ENCODE assay signal across 17 cellular contexts in the genomic region with DNA sequence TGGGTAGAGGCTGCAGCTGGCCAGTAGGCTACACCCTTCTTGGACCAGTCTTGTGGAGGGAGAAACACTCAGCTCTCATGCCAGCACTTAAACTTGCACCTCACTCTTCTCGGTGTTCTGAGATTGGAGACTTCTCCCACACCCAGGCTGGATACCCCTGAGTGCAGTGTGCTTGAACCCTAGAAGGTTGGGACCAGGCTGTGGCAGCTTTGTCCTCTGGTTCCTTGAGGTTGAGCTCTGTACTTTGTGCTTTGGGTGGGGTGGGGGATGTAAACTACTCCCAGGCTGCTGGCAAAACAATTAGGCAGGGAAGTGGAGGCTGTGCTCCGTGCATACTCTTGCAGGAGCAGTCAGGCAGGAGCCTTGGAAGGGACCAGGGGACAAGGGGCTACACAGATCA.
DNase-seq lines count a peak whose midpoint lies in the region; ATAC-seq and TF ChIP-seq lines count a peak whose summit lies in the region.
"Had no signal": no experiment of that assay in that cellular context is flagged by ENCODE, and none has a peak within 500 bp of the region (broad histone marks: within the 10 kb centered on the region; RNA-seq: fewer than 3 reads in every experiment).

No MANE protein-coding gene starts in this region.

- H3K27me3 ChIP-seq in heart left ventricle = no peaks in the 10 kb centered on the region
- no peaks in the 10 kb centered on the region for H3K27me3 ChIP-seq in neuronal stem cell (ENCODE audit: control insufficient read depth in 3 of 3, insufficient read depth in 3 of 3, low read depth in 1 of 3, low read length in 3 of 3)

- H3K27me3 Mint-ChIP-seq in stimulated activated memory B cell treated with anti-CD40 and anti-IgM and Interleukin-4, amounts not matched to agents 10 μg/mL and 1 μg/mL and 100 μg/mL, for 72 hours = no peaks in the 10 kb centered on the region

- H4K91ac ChIP-seq in neuronal stem cell (ENCODE audit: low read depth, low read length, poor library complexity) = no peak overlapping the region

- H3K27ac ChIP-seq in heart left ventricle (no peak overlapping the region), neuronal stem cell (replicated peaks; ENCODE audit: low read length) (no peak overlapping the region)
- H3K27ac ChIP-seq: 22Rv1, A549, C4-2B, HL-60 had no signal

- H2BK5ac ChIP-seq in neuronal stem cell (ENCODE audit: low read length) = no peak overlapping the region

- no peak overlapping the region for H3K23ac ChIP-seq in neuronal stem cell (ENCODE audit: low read depth, low read length, poor library complexity)

- ATAC-seq in heart left ventricle = peak in 3 of 4 donors; percentile 10 to 38 (median 16)
- ATAC-seq in left ventricle myocardium superior = no peak
- peak; percentile 24 for ATAC-seq in stimulated activated memory B cell treated with anti-CD40 and anti-IgM and Interleukin-4, amounts not matched to agents 10 μg/mL and 1 μg/mL and 100 μg/mL, for 72 hours
- no peak for ATAC-seq in GM21526 (IDR thresholded peaks at IDR 0.05; ENCODE audit: low FRiP score, unreplicated experiment)
- no peak for ATAC-seq in GM18517 (IDR thresholded peaks at IDR 0.05; ENCODE audit: unreplicated experiment)
- ATAC-seq: A549 had no signal

- H2BK120ac ChIP-seq in neuronal stem cell (ENCODE audit: low read depth, low read length) = no peak overlapping the region

- H3K14ac ChIP-seq in neuronal stem cell (ENCODE audit: low read length) = no peak overlapping the region

- H3K4me1 ChIP-seq in heart left ventricle = peaks cover 0 to 4% (median 0%) of the 10 kb centered on the region in 12 donors
- H3K4me1 ChIP-seq in neuronal stem cell (ENCODE audit: control insufficient read depth in 2 of 2, insufficient read depth in 1 of 2, low read depth in 1 of 2, low read length in 2 of 2) = peaks cover 0 to 3% of the 10 kb centered on the region in 2 donors
- H3K4me1 ChIP-seq: A549, Caco-2 had no signal

- no peak for TF ChIP-seq CTCF in heart left ventricle (IDR thresholded peaks at IDR 0.05)

- no peak overlapping the region for H2BK15ac ChIP-seq in neuronal stem cell (ENCODE audit: low read length)

- H2BK12ac ChIP-seq in neuronal stem cell (ENCODE audit: low read length) = no peak overlapping the region

- no peak overlapping the region for H3K18ac ChIP-seq in neuronal stem cell (ENCODE audit: low read length)

- H3K9me3 ChIP-seq in heart left ventricle (no peaks in the 10 kb centered on the region), neuronal stem cell (replicated peaks in 1 of 2; ENCODE audit: control insufficient read depth in 2 of 2, insufficient read depth in 1 of 2, low read depth in 1 of 2, low read length in 2 of 2) (no peaks in the 10 kb centered on the region)
- H3K9me3 ChIP-seq: A549, Caco-2 had no signal

- 54 to 100% (median 81%) methylated on average over 1 to 2 of the region's 2 CpGs for WGBS in heart left ventricle, 4 donors
- WGBS in neuronal stem cell (ENCODE audit: extremely low coverage in 2 of 2, insufficient read length in 2 of 2, insufficient replicate concordance in 1 of 2), 2 donors = no CpG with 5 or more reads among the region's 2 CpGs

- H3K4me3 Mint-ChIP-seq in stimulated activated memory B cell treated with anti-CD40 and anti-IgM and Interleukin-4, amounts not matched to agents 10 μg/mL and 1 μg/mL and 100 μg/mL, for 72 hours = no peak overlapping the region
- H3K4me3 Mint-ChIP-seq: CD4-positive, alpha-beta T cell; H9 had no signal

- no peak overlapping the region for H3K9ac ChIP-seq in neuronal stem cell (ENCODE audit: low read depth, low read length, poor library complexity)

- TF ChIP-seq POLR2A in heart left ventricle (IDR thresholded peaks at IDR 0.05) = no peak

- DNase-seq in heart left ventricle (peak in 1 of 5 donors; percentile 37), left ventricle myocardium superior (no peak), neuronal stem cell (ENCODE audit: low spot score) (no peak), G401 (ENCODE audit: low spot score) (no peak)
- DNase-seq: AML-193; Caco-2; CD4-positive, alpha-beta T cell; GDM1; GOT3; H9 had no signal

- H3K4me3 ChIP-seq in heart left ventricle (no peak overlapping the region), neuronal stem cell (ENCODE audit: low read length in 2 of 2) (no peak overlapping the region)
- H3K4me3 ChIP-seq: A549 had no signal

- H4K8ac ChIP-seq in neuronal stem cell (ENCODE audit: low read depth, low read length) = no peak overlapping the region

- no peaks in the 10 kb centered on the region for H3K36me3 Mint-ChIP-seq in stimulated activated memory B cell treated with anti-CD40 and anti-IgM and Interleukin-4, amounts not matched to agents 10 μg/mL and 1 μg/mL and 100 μg/mL, for 72 hours

- H3K4me2 ChIP-seq in neuronal stem cell (ENCODE audit: insufficient read depth, low read length, poor library complexity, severe bottlenecking) = no peak overlapping the region
- H3K4me2 ChIP-seq: A549 had no signal

- intact Hi-C loops in heart left ventricle (cut with DNase I) = no loop called here
- intact Hi-C loops in left ventricle myocardium superior (cut with micrococcal nuclease) = no loop called here

- no peaks in the 10 kb centered on the region for H3K36me3 ChIP-seq in heart left ventricle
- H3K36me3 ChIP-seq in neuronal stem cell (replicated peaks in 1 of 2; ENCODE audit: control insufficient read depth in 2 of 2, insufficient read depth in 2 of 2, low read length in 2 of 2) = no peaks in the 10 kb centered on the region

- no peak overlapping the region for H3K4ac ChIP-seq in neuronal stem cell (ENCODE audit: low read length)

- no peaks in the 10 kb centered on the region for H3K9me3 Mint-ChIP-seq in stimulated activated memory B cell treated with anti-CD40 and anti-IgM and Interleukin-4, amounts not matched to agents 10 μg/mL and 1 μg/mL and 100 μg/mL, for 72 hours

- H2AK5ac ChIP-seq in neuronal stem cell (ENCODE audit: low read depth, low read length) = peak overlapping the region; percentile 25

- no peak overlapping the region for H3K27ac Mint-ChIP-seq in stimulated activated memory B cell treated with anti-CD40 and anti-IgM and Interleukin-4, amounts not matched to agents 10 μg/mL and 1 μg/mL and 100 μg/mL, for 72 hours
- H3K27ac Mint-ChIP-seq: CD4-positive, alpha-beta T cell had no signal

- no peaks in the 10 kb centered on the region for H3K4me1 Mint-ChIP-seq in stimulated activated memory B cell treated with anti-CD40 and anti-IgM and Interleukin-4, amounts not matched to agents 10 μg/mL and 1 μg/mL and 100 μg/mL, for 72 hours

- no peak overlapping the region for H2AFZ ChIP-seq in neuronal stem cell (ENCODE audit: low read length)

- H3K79me1 ChIP-seq in neuronal stem cell (ENCODE audit: low read depth, low read length) = no peaks in the 10 kb centered on the region

- in situ Hi-C loops in G401 (cut with HindIII; ENCODE audit: low sequenced_read_pairs) = no loop called here

Comparison
In these comparisons a context has a peak if more than half of its experiments do, and no peak if none do; other contexts are left out.
1. ATAC-seq: peak in heart left ventricle (3 of 4) and stimulated activated memory B cell treated with anti-CD40 and anti-IgM and Interleukin-4, amounts not matched to agents 10 μg/mL and 1 μg/mL and 100 μg/mL, for 72 hours (single experiment); none in left ventricle myocardium superior (single experiment), GM21526 (single experiment) and GM18517 (single experiment).